2 cellular contexts compared by ENCODE assay signal in genomic region chr20:58839474-58839874, GRCh38.
TF ChIP-seq lines count a peak whose summit lies in the region.

No MANE protein-coding gene starts in this region.

TF ChIP-seq in SK-N-SH, 30 proteins besides CTCF, POLR2A, EP300 and RAD21:
- TF ChIP-seq SMC3 (IDR thresholded peaks at IDR 0.05; ENCODE audit: low read depth, low read length) (peak; percentile 45), FOSL2 (IDR thresholded peaks at IDR 0.05; ENCODE audit: borderline replicate concordance, low read depth) (no peak), GABPA (IDR thresholded peaks at IDR 0.05; ENCODE audit: low read depth) (no peak), USF2 (IDR thresholded peaks at IDR 0.05; ENCODE audit: borderline replicate concordance, low read depth, low read length) (no peak), MEF2A (IDR thresholded peaks at IDR 0.05; ENCODE audit: borderline replicate concordance, low read depth) (no peak)

TF ChIP-seq in HepG2, 621 proteins besides CTCF, POLR2A, EP300 and RAD21 (continues in another document):
- no peak for TF ChIP-seq HOXA5 (CRISPR knock-in tag; IDR thresholded peaks at IDR 0.05)
- 0 out of 2 replicates have a peak, but pooled peaks have one; percentile 27 for TF ChIP-seq HIVEP1 (CRISPR knock-in tag; IDR thresholded peaks at IDR 0.05)
- TF ChIP-seq ZFX (CRISPR knock-in tag; IDR thresholded peaks at IDR 0.05; ENCODE audit: low read depth): no peak
- no peak for TF ChIP-seq HMGXB3 (CRISPR knock-in tag; IDR thresholded peaks at IDR 0.05; ENCODE audit: borderline replicate concordance)
- no peak for TF ChIP-seq CHCHD3 (CRISPR knock-in tag; IDR thresholded peaks at IDR 0.05)
- no peak for TF ChIP-seq PTBP1 (IDR thresholded peaks at IDR 0.05; ENCODE audit: low read depth, low read length, poor library complexity, severe bottlenecking)
- TF ChIP-seq MXD1 (CRISPR knock-in tag; IDR thresholded peaks at IDR 0.05): 0 out of 2 replicates have a peak, but pooled peaks have one; percentile 38
- 0 out of 2 replicates have a peak, but pooled peaks have one; percentile 13 for TF ChIP-seq TBX2 (CRISPR knock-in tag; IDR thresholded peaks at IDR 0.05; ENCODE audit: borderline replicate concordance)
- TF ChIP-seq ARNT2 (CRISPR knock-in tag; IDR thresholded peaks at IDR 0.05; ENCODE audit: low read depth): no peak
- TF ChIP-seq ZNF292 (CRISPR knock-in tag; IDR thresholded peaks at IDR 0.05; ENCODE audit: borderline replicate concordance, low read depth): no peak
- TF ChIP-seq CCDC6 (CRISPR knock-in tag; IDR thresholded peaks at IDR 0.05): no peak
- no peak for TF ChIP-seq ZNF253 (CRISPR knock-in tag; IDR thresholded peaks at IDR 0.05; ENCODE audit: borderline replicate concordance)
- peak; percentile 15; the same call in 1 of the 2 replicates for TF ChIP-seq ZNF768 (CRISPR knock-in tag; IDR thresholded peaks at IDR 0.05)
- no peak for TF ChIP-seq ZXDC (CRISPR knock-in tag; IDR thresholded peaks at IDR 0.05)
- no peak for TF ChIP-seq HNF4G (IDR thresholded peaks at IDR 0.05; ENCODE audit: borderline replicate concordance, low read depth, low read length)
- 0 out of 2 replicates have a peak, but pooled peaks have one; percentile 20 for TF ChIP-seq HNF4G (CRISPR knock-in tag; IDR thresholded peaks at IDR 0.05; ENCODE audit: borderline replicate concordance, low read depth)
- TF ChIP-seq GABPB1 (CRISPR knock-in tag; IDR thresholded peaks at IDR 0.05): peak; percentile 42; the same call in 1 of the 2 replicates
- 0 out of 2 replicates have a peak, but pooled peaks have one; percentile 14 for TF ChIP-seq ZNF263 (CRISPR knock-in tag; IDR thresholded peaks at IDR 0.05)
- no peak for TF ChIP-seq SALL1 (CRISPR knock-in tag; IDR thresholded peaks at IDR 0.05)
- no peak for TF ChIP-seq MLLT10 (CRISPR knock-in tag; IDR thresholded peaks at IDR 0.05)
- no peak for TF ChIP-seq TGIF2 (CRISPR knock-in tag; IDR thresholded peaks at IDR 0.05)
- no peak for TF ChIP-seq PAXIP1 (CRISPR knock-in tag; conservative IDR thresholded peaks at IDR 0.05)
- 0 out of 2 replicates have a peak, but pooled peaks have one; percentile 22 for TF ChIP-seq ZNF800 (CRISPR knock-in tag; IDR thresholded peaks at IDR 0.05)
- peak; percentile 72; the same call in 1 of the 2 replicates for TF ChIP-seq MAZ (IDR thresholded peaks at IDR 0.05; ENCODE audit: borderline replicate concordance, low read depth, low read length)
- peak; percentile 66; the same call in 1 of the 2 replicates for TF ChIP-seq MAZ (CRISPR knock-in tag; IDR thresholded peaks at IDR 0.05; ENCODE audit: low read depth)
- peak; percentile 25; the same call in 1 of the 2 replicates for TF ChIP-seq ZNF564 (CRISPR knock-in tag; IDR thresholded peaks at IDR 0.05)
- TF ChIP-seq ZNF142 (CRISPR knock-in tag; IDR thresholded peaks at IDR 0.05): no peak
- TF ChIP-seq HMGA1 (CRISPR knock-in tag; conservative IDR thresholded peaks at IDR 0.05): no peak
- TF ChIP-seq PATZ1 (CRISPR knock-in tag; IDR thresholded peaks at IDR 0.05): peak; percentile 87
- peak; percentile 54; the same call in 1 of the 2 replicates for TF ChIP-seq KDM2A (CRISPR knock-in tag; IDR thresholded peaks at IDR 0.05; ENCODE audit: borderline replicate concordance, low read depth)
- TF ChIP-seq SATB2 (CRISPR knock-in tag; IDR thresholded peaks at IDR 0.05): no peak
- TF ChIP-seq ZBTB43 (CRISPR knock-in tag; conservative IDR thresholded peaks at IDR 0.05): no peak
